Comparison of ENCODE assay signal across 17 cellular contexts in genomic region chr11:2931771-2932738, GRCh38. TPM values are rescaled to one million over a fixed set of nuclear protein-coding genes. Genes with fewer than 3 reads are reported as not detected.
A peak's percentile ranks its signal among the peaks of the same experiment; 100 is the strongest.
DNase-seq lines count a peak whose midpoint lies in the region; ATAC-seq and TF ChIP-seq lines count a peak whose summit lies in the region.
"Had no signal": no experiment of that assay in that cellular context is flagged by ENCODE, and none has a peak within 500 bp of the region (broad histone marks: within the 10 kb centered on the region; RNA-seq: fewer than 3 reads in every experiment).

No MANE protein-coding gene starts in this region.

- 68% methylated on average over 12 of the region's 13 CpGs for WGBS in suprapubic skin

- H3K27ac Mint-ChIP-seq in activated naive CD8-positive, alpha-beta T cell treated with anti-CD3 and anti-CD28 coated beads, Interleukin-2, amount 10 ng/mL, durations not matched to agents 7 days and 5 days = peak overlapping the region; percentile 56
- no peak overlapping the region for H3K27ac Mint-ChIP-seq in activated naive CD8-positive, alpha-beta T cell treated with anti-CD3 and anti-CD28 coated beads for 36 hours
- H3K27ac Mint-ChIP-seq: nephron, type B pancreatic cell had no signal

- H3K36me3 ChIP-seq in NT2/D1 (ENCODE audit: insufficient read depth, insufficient read length, low read length) (peaks cover 10% of the 10 kb centered on the region), suprapubic skin (no peaks in the 10 kb centered on the region)
- H3K36me3 ChIP-seq: left ventricle myocardium inferior had no signal

- TF ChIP-seq CTCF in suprapubic skin (IDR thresholded peaks at IDR 0.05) = no peak

- peaks cover 24% of the 10 kb centered on the region for H3K27me3 Mint-ChIP-seq in activated naive CD8-positive, alpha-beta T cell treated with anti-CD3 and anti-CD28 coated beads, Interleukin-2, amount 10 ng/mL, durations not matched to agents 7 days and 5 days
- peaks cover 22% of the 10 kb centered on the region for H3K27me3 Mint-ChIP-seq in activated naive CD8-positive, alpha-beta T cell treated with anti-CD3 and anti-CD28 coated beads for 36 hours

- H3K9me3 ChIP-seq in NT2/D1 (ENCODE audit: insufficient read depth, low read length) (peaks cover 10% of the 10 kb centered on the region; the same call in 1 of the 2 replicates), suprapubic skin (no peaks in the 10 kb centered on the region)

- H3K4me1 Mint-ChIP-seq in activated naive CD8-positive, alpha-beta T cell treated with anti-CD3 and anti-CD28 coated beads, Interleukin-2, amount 10 ng/mL, durations not matched to agents 7 days and 5 days = peaks cover 32% of the 10 kb centered on the region
- peaks cover 14% of the 10 kb centered on the region for H3K4me1 Mint-ChIP-seq in activated naive CD8-positive, alpha-beta T cell treated with anti-CD3 and anti-CD28 coated beads for 36 hours

- H3K4me3 ChIP-seq in NT2/D1 (ENCODE audit: insufficient read length, low read depth) (no peak overlapping the region), suprapubic skin (no peak overlapping the region)
- H3K4me3 ChIP-seq: left ventricle myocardium inferior, SK-N-MC had no signal

- H3K4me3 Mint-ChIP-seq in activated naive CD8-positive, alpha-beta T cell treated with anti-CD3 and anti-CD28 coated beads, Interleukin-2, amount 10 ng/mL, durations not matched to agents 7 days and 5 days = no peak overlapping the region
- H3K4me3 Mint-ChIP-seq in activated naive CD8-positive, alpha-beta T cell treated with anti-CD3 and anti-CD28 coated beads for 36 hours = no peak overlapping the region
- H3K4me3 Mint-ChIP-seq: nephron, type B pancreatic cell had no signal

- no peaks in the 10 kb centered on the region for H3K36me3 Mint-ChIP-seq in activated naive CD8-positive, alpha-beta T cell treated with anti-CD3 and anti-CD28 coated beads, Interleukin-2, amount 10 ng/mL, durations not matched to agents 7 days and 5 days
- peaks cover 2% of the 10 kb centered on the region for H3K36me3 Mint-ChIP-seq in activated naive CD8-positive, alpha-beta T cell treated with anti-CD3 and anti-CD28 coated beads for 36 hours
- H3K36me3 Mint-ChIP-seq: type B pancreatic cell had no signal

- no peak for TF ChIP-seq EP300 in suprapubic skin (IDR thresholded peaks at IDR 0.05)

- TF ChIP-seq POLR2A in suprapubic skin (IDR thresholded peaks at IDR 0.05) = no peak

- H3K27ac ChIP-seq in epithelial cell of prostate (peak overlapping the region; percentile 98), suprapubic skin (peak overlapping the region; percentile 16), caudate nucleus (ENCODE audit: low read depth, low read length) (no peak overlapping the region)
- H3K27ac ChIP-seq: left ventricle myocardium inferior, SK-N-MC had no signal

- peak overlapping the region; percentile 42 for H3K9ac ChIP-seq in NT2/D1 (ENCODE audit: insufficient read length, low read depth)

- H3K4me1 ChIP-seq in NT2/D1 (ENCODE audit: insufficient read depth, insufficient read length) (peaks cover 30% of the 10 kb centered on the region), suprapubic skin (peaks cover 50% of the 10 kb centered on the region)

- H3K27me3 ChIP-seq in NT2/D1 (ENCODE audit: insufficient read depth, insufficient read length) (peaks cover 4% of the 10 kb centered on the region), suprapubic skin (no peaks in the 10 kb centered on the region)

- POLR2A ChIA-PET in activated naive CD8-positive, alpha-beta T cell treated with anti-CD3 and anti-CD28 coated beads, Interleukin-2, amount 10 ng/mL, durations not matched to agents 7 days and 5 days (lab: Charles Lee) = interaction anchor here (0.7 to 2.1 kb wide), 3 partner anchors 10 to 60 kb away, joined by 3 to 5 read pairs (median 4); partner anchors contain the start of gene NAP1L4

- ATAC-seq in activated naive CD8-positive, alpha-beta T cell treated with anti-CD3 and anti-CD28 coated beads, Interleukin-2, amount 10 ng/mL, durations not matched to agents 7 days and 5 days (ENCODE audit: low read depth) = no peak

- no peak for DNase-seq in activated naive CD8-positive, alpha-beta T cell treated with anti-CD3 and anti-CD28 coated beads, Interleukin-2, amount 10 ng/mL, durations not matched to agents 7 days and 5 days
- no peak for DNase-seq in activated naive CD8-positive, alpha-beta T cell treated with anti-CD3 and anti-CD28 coated beads for 36 hours
- DNase-seq in NT2/D1 (ENCODE audit: low read depth, low spot score) (no peak), epithelial cell of prostate (ENCODE audit: low read depth, low spot score) (no peak), suprapubic skin (ENCODE audit: low spot score in 2 of 2) (peak in 1 of 2 donors; percentile 70), GM19238 (ENCODE audit: insufficient read length, low spot score) (no peak), DMS53 treated with DMSO at 0.1 percent for 48 hours (lab: John Stamatoyannopoulos, UW; ENCODE audit: unreplicated experiment) (no peak), caudate nucleus (lab: John Stamatoyannopoulos, UW) (no peak)
- DNase-seq: activated naive CD4-positive, alpha-beta T cell; effector CD8-positive, alpha-beta T cell; HCEC 1CT; left ventricle myocardium inferior; NCI-H1048; retina had no signal

- no peaks in the 10 kb centered on the region for H3K9me3 Mint-ChIP-seq in activated naive CD8-positive, alpha-beta T cell treated with anti-CD3 and anti-CD28 coated beads, Interleukin-2, amount 10 ng/mL, durations not matched to agents 7 days and 5 days
- H3K9me3 Mint-ChIP-seq in activated naive CD8-positive, alpha-beta T cell treated with anti-CD3 and anti-CD28 coated beads for 36 hours = peaks cover 2% of the 10 kb centered on the region
- H3K9me3 Mint-ChIP-seq: type B pancreatic cell had no signal

RNA-seq across cellular contexts. Expression of gene PHLDA2, which starts 2.8 kb away (rescaled TPM):
- total RNA-seq in activated naive CD8-positive, alpha-beta T cell treated with anti-CD3 and anti-CD28 coated beads, Interleukin-2, amount 10 ng/mL, durations not matched to agents 7 days and 5 days = under 1 TPM; 0.55 to 0.65 TPM
- total RNA-seq in activated naive CD8-positive, alpha-beta T cell treated with anti-CD3 and anti-CD28 coated beads for 36 hours = 1 to 10 TPM; 1.3 to 2.5 TPM
- total RNA-seq in suprapubic skin = 10 to 100 TPM in 3 of 4 donors, 1 to 10 TPM in 1; 7.0 to 26.4 (median 18.2) TPM
- total RNA-seq: left ventricle myocardium inferior had no signal

RNA-seq across cellular contexts. Expression of gene CDKN1C, which starts 46.5 kb away (rescaled TPM):
- 1 to 10 TPM; 2.9 to 3.1 TPM for total RNA-seq in activated naive CD8-positive, alpha-beta T cell treated with anti-CD3 and anti-CD28 coated beads, Interleukin-2, amount 10 ng/mL, durations not matched to agents 7 days and 5 days
- total RNA-seq in activated naive CD8-positive, alpha-beta T cell treated with anti-CD3 and anti-CD28 coated beads for 36 hours = 1 to 10 TPM in 1 of 2 experiments, under 1 TPM in 1; 0.85 to 1.0 TPM
- 10 to 100 TPM; 14.3 to 50.9 (median 37.3) TPM for total RNA-seq in suprapubic skin
